Comparison of ENCODE assay signal across 8 cellular contexts in genomic region chr1:3454811-3455618, GRCh38. TPM values are rescaled to one million over a fixed set of nuclear protein-coding genes. Genes with fewer than 3 reads are reported as not detected.
DNase-seq lines count a peak whose midpoint lies in the region; ATAC-seq, FAIRE-seq and TF ChIP-seq lines count a peak whose summit lies in the region.

No MANE protein-coding gene starts in this region.

- H3K4me3 ChIP-seq in ascending aorta (peak overlapping the region; percentile 53 to 60), kidney (ENCODE audit: low read length in 2 of 2) (peak overlapping the region; percentile 16 to 55), tibial artery (peak overlapping the region; percentile 38 to 50)

- no peaks in the 10 kb centered on the region for H3K9me3 ChIP-seq in ascending aorta
- H3K9me3 ChIP-seq in kidney (ENCODE audit: control insufficient read depth in 1 of 2, low read length in 2 of 2), result no peaks in the 10 kb centered on the region
- H3K9me3 ChIP-seq in tibial artery, result no peaks in the 10 kb centered on the region

- in situ Hi-C loops in ACHN (cut with HindIII; ENCODE audit: low pct_ligation_motif_present, low pct_unique_long_range_greater_than_20kb, low sequenced_read_pairs), result no loop called here

- H3K36me3 ChIP-seq in ascending aorta (no peaks in the 10 kb centered on the region), kidney (ENCODE audit: control insufficient read depth in 1 of 2, insufficient read depth in 2 of 2, low read length in 2 of 2) (no peaks in the 10 kb centered on the region), tibial artery (no peaks in the 10 kb centered on the region)

- H3K27ac ChIP-seq in ascending aorta (no peak overlapping the region), kidney (ENCODE audit: low read depth in 2 of 2, low read length in 2 of 2) (peak overlapping the region; percentile 57 to 74), tibial artery (no peak overlapping the region)

- FAIRE-seq in kidney (lab: Jason Lieb, UNC), result no peak

- intact Hi-C loops in ascending aorta (cut with DNase I) (loop anchor here (5.0 kb wide), 1 partner anchor 267 kb away; no protein-coding TSS in a partner anchor), kidney (cut with DNase I) (no loop called here), tibial artery (cut with DNase I; ENCODE audit: low total_unique reads) (loop anchor here (5.0 to 10.0 kb wide), 2 partner anchors 162 to 270 kb away; no protein-coding TSS in a partner anchor)

- peak; percentile 20 for DNase-seq in ACHN
- DNase-seq in HK-2 (ENCODE audit: unreplicated experiment), result peak; percentile 72
- DNase-seq in ascending aorta (ENCODE audit: low spot score in 2 of 2), result no peak
- DNase-seq in kidney, result peak; percentile 87
- DNase-seq in tibial artery, result no peak
- DNase-seq in activated CD4-positive, CD25-positive, alpha-beta regulatory T cell treated with anti-CD3 and anti-CD28 coated beads, Interleukin-2, amount 50 U/mL, for 72 hours, result no peak
- DNase-seq in NCI-H187 treated with DMSO at 0.1 percent for 48 hours (lab: John Stamatoyannopoulos, UW), result no peak

- H3K4me1 ChIP-seq in ascending aorta (peaks cover 7 to 9% of the 10 kb centered on the region in 2 donors), kidney (ENCODE audit: control insufficient read depth in 1 of 2, insufficient read depth in 1 of 2, low read depth in 1 of 2, low read length in 2 of 2) (peaks cover 33 to 47% of the 10 kb centered on the region in 2 donors), tibial artery (peaks cover 0 to 37% (median 21%) of the 10 kb centered on the region in 4 donors)

- no peak for ATAC-seq in HG03442 (IDR thresholded peaks at IDR 0.05; ENCODE audit: unreplicated experiment)

- H3K9ac ChIP-seq in kidney (ENCODE audit: low read length in 2 of 2), result peak overlapping the region in 1 of 2 donors; percentile 69

- no peak for TF ChIP-seq CTCF in ascending aorta (IDR thresholded peaks at IDR 0.05)
- TF ChIP-seq CTCF in kidney (IDR thresholded peaks at IDR 0.05; ENCODE audit: borderline replicate concordance, extremely low read depth, insufficient read depth), result no peak
- TF ChIP-seq CTCF in tibial artery (IDR thresholded peaks at IDR 0.05), result no peak

- H3K27me3 ChIP-seq in ascending aorta (no peaks in the 10 kb centered on the region), tibial artery (peaks cover 0 to 52% of the 10 kb centered on the region in 2 donors)

RNA-seq across cellular contexts. Expression of gene ARHGEF16, which starts 0.6 kb away (rescaled TPM):
- total RNA-seq in ascending aorta, result not detected
- total RNA-seq in kidney, result 39.3 TPM
- polyA plus RNA-seq in kidney (ENCODE audit: insufficient read depth, low read depth, low replicate concordance), result 15.5 TPM

Comparison
In these comparisons a context has a peak if more than half of its experiments do, and no peak if none do; other contexts are left out.
1. DNase-seq: peak in ACHN (single experiment), HK-2 (single experiment) and kidney (single experiment); none in ascending aorta (0 of 2), tibial artery (0 of 2), activated CD4-positive, CD25-positive, alpha-beta regulatory T cell treated with anti-CD3 and anti-CD28 coated beads, Interleukin-2, amount 50 U/mL, for 72 hours (single experiment) and NCI-H187 treated with DMSO at 0.1 percent for 48 hours (single experiment).
2. H3K27ac ChIP-seq: peak in kidney (2 of 2); none in ascending aorta (0 of 2) and tibial artery (0 of 2).
3. RNA of gene ARHGEF16, which starts 0.6 kb away (total RNA-seq): 39.3 TPM in kidney (single experiment); not detected in ascending aorta (single experiment); every median in the first group is over 10 times any median in the second.
4. Peak in every context shown above with its lines, with median percentiles within 50 percentile points of each other: H3K4me3 ChIP-seq.